Comparison of ENCODE assay signal across 12 cellular contexts in genomic region chr19:7391218-7391670, GRCh38. TPM values are rescaled to one million over a fixed set of nuclear protein-coding genes. Genes with fewer than 3 reads are reported as not detected.
A peak's percentile ranks its signal among the peaks of the same experiment; 100 is the strongest.
DNase-seq lines count a peak whose midpoint lies in the region; ATAC-seq, FAIRE-seq and TF ChIP-seq lines count a peak whose summit lies in the region.
"Had no signal": no experiment of that assay in that cellular context is flagged by ENCODE, and none has a peak within 500 bp of the region (broad histone marks: within the 10 kb centered on the region; RNA-seq: fewer than 3 reads in every experiment).

No MANE protein-coding gene starts in this region.

- no peak for DNase-seq in stimulated activated naive CD8-positive, alpha-beta T cell treated with anti-CD3 and anti-CD28 coated beads, Interleukin-15, Interleukin-2, amounts not matched to agents 100 U/mL and 50 U/mL, for 24 hours
- no peak for DNase-seq in activated B cell treated with CpG ODN at 0.5 μM for 24 hours
- peak; percentile 82 for DNase-seq in keratinocyte (ENCODE audit: low read depth, low spot score)
- DNase-seq in posterior vena cava (ENCODE audit: low spot score): no peak
- no peak for DNase-seq in putamen (ENCODE audit: low spot score)
- DNase-seq in hypothalamus (lab: John Stamatoyannopoulos, UW): no peak
- DNase-seq in NCI-H1436 treated with DMSO at 0.1 percent for 48 hours (lab: John Stamatoyannopoulos, UW): no peak
- DNase-seq: AML-193, amniotic stem cell, RPMI8226 had no signal

- peaks cover 3% of the 10 kb centered on the region for H3K36me3 Mint-ChIP-seq in stimulated activated naive CD8-positive, alpha-beta T cell treated with anti-CD3 and anti-CD28 coated beads, Interleukin-15, Interleukin-2, amounts not matched to agents 100 ng/mL and 50 ng/mL, for 24 hours (ENCODE audit: low read depth)
- H3K36me3 Mint-ChIP-seq in activated B cell treated with CpG ODN at 0.5 μM for 24 hours (ENCODE audit: low read depth): peaks cover 39% of the 10 kb centered on the region

- CTCF ChIA-PET in activated B cell treated with CpG ODN at 0.5 μM for 24 hours (lab: Charles Lee): no interaction called here

- H3K27ac Mint-ChIP-seq in stimulated activated naive CD8-positive, alpha-beta T cell treated with anti-CD3 and anti-CD28 coated beads, Interleukin-15, Interleukin-2, amounts not matched to agents 100 ng/mL and 50 ng/mL, for 24 hours: peak overlapping the region; percentile 4
- peak overlapping the region; percentile 44 for H3K27ac Mint-ChIP-seq in activated B cell treated with CpG ODN at 0.5 μM for 24 hours

- peak overlapping the region; percentile 4 to 67 (median 15) for H3K4me3 ChIP-seq in keratinocyte (ENCODE audit: control insufficient read depth in 2 of 3, extremely low read depth in 1 of 3, insufficient read depth in 2 of 3, low read depth in 1 of 3, low read length in 3 of 3)
- H3K4me3 ChIP-seq: GM12878 had no signal

- H3K79me2 ChIP-seq in keratinocyte (ENCODE audit: control insufficient read depth, insufficient read depth, low read length): peaks cover 11% of the 10 kb centered on the region

- H3K9me3 Mint-ChIP-seq in stimulated activated naive CD8-positive, alpha-beta T cell treated with anti-CD3 and anti-CD28 coated beads, Interleukin-15, Interleukin-2, amounts not matched to agents 100 ng/mL and 50 ng/mL, for 24 hours: no peaks in the 10 kb centered on the region
- no peaks in the 10 kb centered on the region for H3K9me3 Mint-ChIP-seq in activated B cell treated with CpG ODN at 0.5 μM for 24 hours

- H3K4me1 ChIP-seq in keratinocyte (ENCODE audit: control insufficient read depth, extremely low read depth, insufficient read depth, low read length): peaks cover 20% of the 10 kb centered on the region

- dilution Hi-C loops in keratinocyte (cut with MboI; ENCODE audit: extremely low pct_ligation_motif_present, low sequenced_read_pairs): no loop called here

- H4K20me1 ChIP-seq in keratinocyte (ENCODE audit: control insufficient read depth, extremely low read depth, insufficient read depth, low read length): no peaks in the 10 kb centered on the region

- intact Hi-C loops in activated B cell treated with CpG ODN at 0.5 μM for 24 hours (cut with micrococcal nuclease) (loop anchor here (10.0 kb wide), 1 partner anchor 94 kb away; the partner anchor contains the start of gene PEX11G), posterior vena cava (cut with DNase I) (loop anchor here in 1 of 2 donors (5.0 kb wide), 2 partner anchors 291 to 854 kb away; partner anchors contain the start of gene TRAPPC5)

- peak; percentile 96 for FAIRE-seq in keratinocyte (lab: Jason Lieb, UNC)
- FAIRE-seq: GM12878 had no signal

- POLR2A ChIA-PET in activated B cell treated with CpG ODN at 0.5 μM for 24 hours (lab: Charles Lee): no interaction called here

- H3K27me3 Mint-ChIP-seq in stimulated activated naive CD8-positive, alpha-beta T cell treated with anti-CD3 and anti-CD28 coated beads, Interleukin-15, Interleukin-2, amounts not matched to agents 100 ng/mL and 50 ng/mL, for 24 hours: no peaks in the 10 kb centered on the region
- H3K27me3 Mint-ChIP-seq in activated B cell treated with CpG ODN at 0.5 μM for 24 hours: no peaks in the 10 kb centered on the region

- H3K4me1 Mint-ChIP-seq in stimulated activated naive CD8-positive, alpha-beta T cell treated with anti-CD3 and anti-CD28 coated beads, Interleukin-15, Interleukin-2, amounts not matched to agents 100 ng/mL and 50 ng/mL, for 24 hours (ENCODE audit: low read depth): peaks cover 44% of the 10 kb centered on the region
- H3K4me1 Mint-ChIP-seq in activated B cell treated with CpG ODN at 0.5 μM for 24 hours: peaks cover 42% of the 10 kb centered on the region

- peak overlapping the region; percentile 84 for H2AFZ ChIP-seq in keratinocyte (ENCODE audit: control insufficient read depth, low read length)

- no peak overlapping the region for H3K4me3 Mint-ChIP-seq in stimulated activated naive CD8-positive, alpha-beta T cell treated with anti-CD3 and anti-CD28 coated beads, Interleukin-15, Interleukin-2, amounts not matched to agents 100 ng/mL and 50 ng/mL, for 24 hours
- H3K4me3 Mint-ChIP-seq in activated B cell treated with CpG ODN at 0.5 μM for 24 hours: no peak overlapping the region

- TF ChIP-seq CTCF in activated B cell treated with CpG ODN at 0.5 μM for 24 hours (IDR thresholded peaks at IDR 0.05): no peak
- no peak for TF ChIP-seq CTCF in keratinocyte (optimal IDR thresholded peaks at IDR 0.05 in 1 of 3, IDR thresholded peaks at IDR 0.05 in 1 of 3, conservative IDR thresholded peaks at IDR 0.05 in 1 of 3; ENCODE audit: extremely low read depth in 1 of 3, insufficient read depth in 2 of 3, low read length in 3 of 3)

- H3K9ac ChIP-seq in keratinocyte (ENCODE audit: control insufficient read depth, extremely low read depth, insufficient read depth, low read length): peak overlapping the region; percentile 78

- no peaks in the 10 kb centered on the region for H3K36me3 ChIP-seq in keratinocyte (ENCODE audit: control insufficient read depth in 2 of 2, extremely low read depth in 1 of 2, insufficient read depth in 2 of 2, low read length in 2 of 2)

- H3K27ac ChIP-seq in keratinocyte (ENCODE audit: control insufficient read depth, insufficient read depth, low read length): peak overlapping the region; percentile 98

- no peaks in the 10 kb centered on the region for H3K9me3 ChIP-seq in keratinocyte (ENCODE audit: control insufficient read depth, low read depth, low read length)

- no peaks in the 10 kb centered on the region for H3K9me1 ChIP-seq in keratinocyte (ENCODE audit: control insufficient read depth, extremely low read depth, insufficient read depth, low read length)

- H3K27me3 ChIP-seq in keratinocyte (ENCODE audit: control insufficient read depth, extremely low read depth, insufficient read depth, low read length): no peaks in the 10 kb centered on the region

- ATAC-seq in stimulated activated naive CD8-positive, alpha-beta T cell treated with anti-CD3 and anti-CD28 coated beads, Interleukin-15, Interleukin-2, amounts not matched to agents 100 U/mL and 50 U/mL, for 24 hours: no peak
- no peak for ATAC-seq in activated B cell treated with CpG ODN at 0.5 μM for 24 hours (ENCODE audit: low read depth)
- ATAC-seq: GM12878 had no signal

- peak overlapping the region; percentile 80 for H3K4me2 ChIP-seq in keratinocyte (ENCODE audit: control insufficient read depth, extremely low read depth, insufficient read depth, low read depth, low read length)

RNA-seq across cellular contexts. Expression of gene ARHGEF18, which starts 42.5 kb away (rescaled TPM):
- total RNA-seq in activated B cell treated with CpG ODN at 0.5 μM for 24 hours (45.8 and 51.9 TPM in 2 replicates), posterior vena cava (10 to 100 TPM; 17.6 to 19.9 TPM)
- 7.9 to 11.7 TPM (median 11.4 TPM) in 3 replicates for polyA plus RNA-seq in keratinocyte
- 5.7 TPM for polyA plus RNA-seq in keratinocyte (2011; ENCODE audit: low read depth)
- polyA plus RNA-seq in keratinocyte (2011; cell fraction: cytosol; rRNA removed): 3.6 and 9.8 TPM in 2 replicates
- polyA plus RNA-seq in keratinocyte (2011; cell fraction: nucleus; rRNA removed): 11.7 and 19.3 TPM in 2 replicates
- polyA plus RNA-seq in keratinocyte (2012; ENCODE audit: low replicate concordance): 18.2 and 28.4 TPM in 2 replicates
- polyA minus RNA-seq in keratinocyte: 2.6 to 16.7 TPM (median 14.7 TPM) in 3 replicates
- polyA minus RNA-seq in keratinocyte (2011; cell fraction: cytosol; rRNA and poly(A)+ RNA removed): 32.2 TPM
- polyA minus RNA-seq in keratinocyte (2011; cell fraction: nucleus; rRNA and poly(A)+ RNA removed): 25.5 and 28.8 TPM in 2 replicates
